ENCODE assay signal across 9 cellular contexts in the genomic region with DNA sequence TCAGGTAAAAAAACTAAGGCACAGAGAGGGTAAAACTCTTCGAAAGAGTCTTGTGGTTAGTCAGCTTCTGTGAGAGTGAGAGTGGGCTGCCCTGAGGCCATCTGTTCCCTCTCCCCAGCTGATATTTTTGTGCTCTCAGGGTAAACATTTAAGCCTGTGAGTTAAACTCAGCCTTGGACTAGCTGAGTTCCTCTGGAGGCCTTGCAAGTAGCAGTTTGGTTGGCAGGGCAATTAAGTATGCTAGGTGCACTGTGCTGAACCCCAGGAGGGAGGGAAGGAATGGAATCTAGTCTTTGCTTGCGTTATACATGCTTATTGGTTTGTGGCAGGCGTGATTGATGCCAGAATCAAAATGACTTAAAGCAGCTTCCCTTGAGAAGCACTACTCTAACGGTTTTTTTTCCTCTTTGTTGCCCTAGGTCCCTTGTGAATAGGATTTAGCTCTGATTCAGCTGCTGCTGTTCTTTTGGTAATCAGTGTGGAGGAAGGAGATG.
DNase-seq lines count a peak whose midpoint lies in the region; ATAC-seq lines count a peak whose summit lies in the region.
"Had no signal": no experiment of that assay in that cellular context is flagged by ENCODE, and none has a peak within 500 bp of the region (broad histone marks: within the 10 kb centered on the region; RNA-seq: fewer than 3 reads in every experiment).

No MANE protein-coding gene starts in this region.

- H3K4me3 Mint-ChIP-seq in activated naive CD8-positive, alpha-beta T cell treated with anti-CD3 and anti-CD28 coated beads, Interleukin-2, amount 50 U/mL, for 24 hours, result no peak overlapping the region
- no peak overlapping the region for H3K4me3 Mint-ChIP-seq in activated naive CD8-positive, alpha-beta T cell treated with anti-CD3 and anti-CD28 coated beads for 36 hours
- peak overlapping the region; percentile 50 to 76 for H3K4me3 Mint-ChIP-seq in stimulated activated naive B cell treated with anti-CD40 and anti-IgM and Interleukin-4, amounts not matched to agents 10 μg/mL and 1 μg/mL and 100 μg/mL, for 72 hours

- H3K9me3 Mint-ChIP-seq in activated naive CD8-positive, alpha-beta T cell treated with anti-CD3 and anti-CD28 coated beads, Interleukin-2, amount 50 U/mL, for 24 hours, result no peaks in the 10 kb centered on the region
- H3K9me3 Mint-ChIP-seq in activated naive CD8-positive, alpha-beta T cell treated with anti-CD3 and anti-CD28 coated beads for 36 hours, result no peaks in the 10 kb centered on the region
- no peaks in the 10 kb centered on the region for H3K9me3 Mint-ChIP-seq in stimulated activated naive B cell treated with anti-CD40 and anti-IgM and Interleukin-4, amounts not matched to agents 10 μg/mL and 1 μg/mL and 100 μg/mL, for 72 hours

- peak overlapping the region; percentile 58 for H3K27ac ChIP-seq in SJCRH30
- H3K27ac ChIP-seq: C4-2B had no signal

- H3K27ac Mint-ChIP-seq in activated naive CD8-positive, alpha-beta T cell treated with anti-CD3 and anti-CD28 coated beads, Interleukin-2, amount 50 U/mL, for 24 hours, result peak overlapping the region; percentile 19
- H3K27ac Mint-ChIP-seq in activated naive CD8-positive, alpha-beta T cell treated with anti-CD3 and anti-CD28 coated beads for 36 hours, result no peak overlapping the region
- peak overlapping the region; percentile 87 for H3K27ac Mint-ChIP-seq in stimulated activated naive B cell treated with anti-CD40 and anti-IgM and Interleukin-4, amounts not matched to agents 10 μg/mL and 1 μg/mL and 100 μg/mL, for 72 hours

- peak overlapping the region; percentile 2; the same call in 1 of the 2 replicates for H3K4me3 ChIP-seq in SJCRH30

- no peaks in the 10 kb centered on the region for H3K27me3 ChIP-seq in SJCRH30

- H3K4me1 ChIP-seq in SJCRH30, result peaks cover 36% of the 10 kb centered on the region

- DNase-seq in activated naive CD8-positive, alpha-beta T cell treated with anti-CD3 and anti-CD28 coated beads, Interleukin-2, amount 50 U/mL, for 24 hours, result no peak
- no peak for DNase-seq in activated naive CD8-positive, alpha-beta T cell treated with anti-CD3 and anti-CD28 coated beads for 36 hours
- DNase-seq in SJCRH30, result peak; percentile 79 to 92
- peak; percentile 29 for DNase-seq in stimulated activated naive B cell treated with anti-CD40 and anti-IgM and Interleukin-4, amounts not matched to agents 10 μg/mL and 1 μg/mL and 100 μg/mL, for 72 hours
- DNase-seq in DMS153 (lab: John Stamatoyannopoulos, UW), result no peak
- no peak for DNase-seq in mucosa of gallbladder (ENCODE audit: low spot score)
- DNase-seq in HT-29 (ENCODE audit: low spot score), result no peak

- H3K4me1 Mint-ChIP-seq in activated naive CD8-positive, alpha-beta T cell treated with anti-CD3 and anti-CD28 coated beads, Interleukin-2, amount 50 U/mL, for 24 hours, result peaks cover 26% of the 10 kb centered on the region
- peaks cover 15% of the 10 kb centered on the region for H3K4me1 Mint-ChIP-seq in activated naive CD8-positive, alpha-beta T cell treated with anti-CD3 and anti-CD28 coated beads for 36 hours
- H3K4me1 Mint-ChIP-seq in stimulated activated naive B cell treated with anti-CD40 and anti-IgM and Interleukin-4, amounts not matched to agents 10 μg/mL and 1 μg/mL and 100 μg/mL, for 72 hours, result peaks cover 29 to 49% of the 10 kb centered on the region in 2 donors

- no peaks in the 10 kb centered on the region for H3K9me3 ChIP-seq in SJCRH30 (replicated peaks)

- no peaks in the 10 kb centered on the region for H3K36me3 Mint-ChIP-seq in activated naive CD8-positive, alpha-beta T cell treated with anti-CD3 and anti-CD28 coated beads, Interleukin-2, amount 50 U/mL, for 24 hours (ENCODE audit: low read depth)
- no peaks in the 10 kb centered on the region for H3K36me3 Mint-ChIP-seq in activated naive CD8-positive, alpha-beta T cell treated with anti-CD3 and anti-CD28 coated beads for 36 hours
- peaks cover 0 to 3% of the 10 kb centered on the region in 2 donors for H3K36me3 Mint-ChIP-seq in stimulated activated naive B cell treated with anti-CD40 and anti-IgM and Interleukin-4, amounts not matched to agents 10 μg/mL and 1 μg/mL and 100 μg/mL, for 72 hours

- H3K36me3 ChIP-seq in SJCRH30, result no peaks in the 10 kb centered on the region

- peaks cover 3% of the 10 kb centered on the region for H3K27me3 Mint-ChIP-seq in activated naive CD8-positive, alpha-beta T cell treated with anti-CD3 and anti-CD28 coated beads, Interleukin-2, amount 50 U/mL, for 24 hours
- H3K27me3 Mint-ChIP-seq in activated naive CD8-positive, alpha-beta T cell treated with anti-CD3 and anti-CD28 coated beads for 36 hours, result peaks cover 27% of the 10 kb centered on the region
- H3K27me3 Mint-ChIP-seq in stimulated activated naive B cell treated with anti-CD40 and anti-IgM and Interleukin-4, amounts not matched to agents 10 μg/mL and 1 μg/mL and 100 μg/mL, for 72 hours, result no peaks in the 10 kb centered on the region

- ATAC-seq in activated naive CD8-positive, alpha-beta T cell treated with anti-CD3 and anti-CD28 coated beads, Interleukin-2, amount 50 U/mL, for 24 hours, result no peak
- peak; percentile 87 for ATAC-seq in HG03025 (IDR thresholded peaks at IDR 0.05; ENCODE audit: low FRiP score, unreplicated experiment)
- ATAC-seq in stimulated activated naive B cell treated with anti-CD40 and anti-IgM and Interleukin-4, amounts not matched to agents 10 μg/mL and 1 μg/mL and 100 μg/mL, for 72 hours (replicated peaks), result peak; percentile 51 to 63

Comparison
In these comparisons a context has a peak if more than half of its experiments do, and no peak if none do; other contexts are left out.
1. DNase-seq: peak in SJCRH30 (2 of 2) and stimulated activated naive B cell treated with anti-CD40 and anti-IgM and Interleukin-4, amounts not matched to agents 10 μg/mL and 1 μg/mL and 100 μg/mL, for 72 hours (single experiment); none in activated naive CD8-positive, alpha-beta T cell treated with anti-CD3 and anti-CD28 coated beads, Interleukin-2, amount 50 U/mL, for 24 hours (single experiment), activated naive CD8-positive, alpha-beta T cell treated with anti-CD3 and anti-CD28 coated beads for 36 hours (single experiment), DMS153 (single experiment), mucosa of gallbladder (single experiment) and HT-29 (single experiment).
2. H3K4me3 Mint-ChIP-seq: peak in stimulated activated naive B cell treated with anti-CD40 and anti-IgM and Interleukin-4, amounts not matched to agents 10 μg/mL and 1 μg/mL and 100 μg/mL, for 72 hours (2 of 2); none in activated naive CD8-positive, alpha-beta T cell treated with anti-CD3 and anti-CD28 coated beads, Interleukin-2, amount 50 U/mL, for 24 hours (single experiment) and activated naive CD8-positive, alpha-beta T cell treated with anti-CD3 and anti-CD28 coated beads for 36 hours (single experiment).